ENCODE assay signal across 8 cellular contexts in genomic region chr20:23362392-23363256, GRCh38. TPM values are rescaled to one million over a fixed set of nuclear protein-coding genes. Genes with fewer than 3 reads are reported as not detected.
DNase-seq lines count a peak whose midpoint lies in the region; ATAC-seq and TF ChIP-seq lines count a peak whose summit lies in the region.

No MANE protein-coding gene starts in this region.

- TF ChIP-seq CTCF in activated CD8-positive, alpha-beta T cell treated with anti-CD3 and anti-CD28 coated beads for 36 hours (IDR thresholded peaks at IDR 0.05), result no peak
- TF ChIP-seq CTCF in fibroblast of the aortic adventitia (IDR thresholded peaks at IDR 0.05; ENCODE audit: insufficient read depth, low read length) (no peak), nephron progenitor cell (IDR thresholded peaks at IDR 0.05) (no peak)

- peaks cover 66% of the 10 kb centered on the region for H3K79me2 ChIP-seq in Karpas-422 (ENCODE audit: low read length)

- no peak overlapping the region for H2AFZ ChIP-seq in Karpas-422 (ENCODE audit: low read length)

- H3K9me2 ChIP-seq in Karpas-422 (replicated peaks; ENCODE audit: insufficient read depth, low read length), result no peaks in the 10 kb centered on the region

- H3K27ac ChIP-seq in Karpas-422 (ENCODE audit: low read length), result peak overlapping the region; percentile 78

- H3K27me3 ChIP-seq in Karpas-422 (ENCODE audit: low read length), result no peaks in the 10 kb centered on the region

- peak overlapping the region; percentile 88 for H3K4me3 ChIP-seq in Karpas-422 (ENCODE audit: low read length)
- H3K4me3 ChIP-seq in fibroblast of the aortic adventitia (ENCODE audit: low read depth, low read length), result peak overlapping the region; percentile 84

- peaks cover 56% of the 10 kb centered on the region for H3K4me1 Mint-ChIP-seq in activated CD8-positive, alpha-beta T cell treated with anti-CD3 and anti-CD28 coated beads for 36 hours (ENCODE audit: low read depth)
- peaks cover 58% of the 10 kb centered on the region for H3K4me1 Mint-ChIP-seq in nephron progenitor cell

- no peaks in the 10 kb centered on the region for H3K9me3 ChIP-seq in Karpas-422 (ENCODE audit: low read length)

- peaks cover 31% of the 10 kb centered on the region; the same call in 1 of the 2 replicates for H4K20me1 ChIP-seq in Karpas-422 (ENCODE audit: insufficient read depth, low read depth, low read length)

- peak overlapping the region; percentile 87 for H3K4me2 ChIP-seq in Karpas-422 (ENCODE audit: low read depth, low read length, poor library complexity, severe bottlenecking)

- H3K36me3 Mint-ChIP-seq in activated CD8-positive, alpha-beta T cell treated with anti-CD3 and anti-CD28 coated beads for 36 hours (ENCODE audit: low read depth), result peaks cover 24% of the 10 kb centered on the region
- peaks cover 26% of the 10 kb centered on the region for H3K36me3 Mint-ChIP-seq in nephron progenitor cell (ENCODE audit: low read depth)

- intact Hi-C loops in activated CD8-positive, alpha-beta T cell treated with anti-CD3 and anti-CD28 coated beads for 36 hours (cut with micrococcal nuclease), result loop anchor here (5.0 to 10.0 kb wide), 2 partner anchors 60 to 242 kb away; partner anchors contain the start of genes CST9 and NAPB

- POLR2A ChIA-PET in activated CD8-positive, alpha-beta T cell treated with anti-CD3 and anti-CD28 coated beads for 36 hours (lab: Charles Lee), result no interaction called here

- H3K27ac Mint-ChIP-seq in activated CD8-positive, alpha-beta T cell treated with anti-CD3 and anti-CD28 coated beads for 36 hours, result peak overlapping the region; percentile 92
- peak overlapping the region; percentile 15 for H3K27ac Mint-ChIP-seq in nephron progenitor cell

- H3K36me3 ChIP-seq in Karpas-422 (ENCODE audit: insufficient read depth, low read length), result peaks cover 22% of the 10 kb centered on the region

- peak; percentile 57 for DNase-seq in EH (ENCODE audit: low read depth)
- peak; percentile 76 for DNase-seq in Karpas-422
- peak; percentile 52 for DNase-seq in activated CD8-positive, alpha-beta T cell treated with anti-CD3 and anti-CD28 coated beads for 36 hours
- peak; percentile 13 for DNase-seq in fibroblast of the aortic adventitia (ENCODE audit: low read depth)
- DNase-seq in nephron progenitor cell, result no peak

- H3K27me3 Mint-ChIP-seq in activated CD8-positive, alpha-beta T cell treated with anti-CD3 and anti-CD28 coated beads for 36 hours, result no peaks in the 10 kb centered on the region
- H3K27me3 Mint-ChIP-seq in nephron progenitor cell (ENCODE audit: low read depth, poor library complexity), result no peaks in the 10 kb centered on the region

- CTCF ChIA-PET in activated CD8-positive, alpha-beta T cell treated with anti-CD3 and anti-CD28 coated beads for 36 hours (lab: Charles Lee), result no interaction called here

- H3K9ac ChIP-seq in Karpas-422 (ENCODE audit: low read length), result peak overlapping the region; percentile 80

- H3K4me3 Mint-ChIP-seq in activated CD8-positive, alpha-beta T cell treated with anti-CD3 and anti-CD28 coated beads for 36 hours, result peak overlapping the region; percentile 92
- H3K4me3 Mint-ChIP-seq in nephron progenitor cell, result peak overlapping the region; percentile 91

- H3K4me1 ChIP-seq in Karpas-422 (ENCODE audit: low read length), result peaks cover 61% of the 10 kb centered on the region

- ATAC-seq in GM21526 (IDR thresholded peaks at IDR 0.05; ENCODE audit: low FRiP score, unreplicated experiment) (peak; percentile 0), HG03378 (IDR thresholded peaks at IDR 0.05; ENCODE audit: unreplicated experiment) (no peak), HG03469 (IDR thresholded peaks at IDR 0.05; ENCODE audit: unreplicated experiment) (no peak)
- no peak for ATAC-seq in activated CD8-positive, alpha-beta T cell treated with anti-CD3 and anti-CD28 coated beads for 36 hours

- H3K9me3 Mint-ChIP-seq in activated CD8-positive, alpha-beta T cell treated with anti-CD3 and anti-CD28 coated beads for 36 hours, result no peaks in the 10 kb centered on the region
- no peaks in the 10 kb centered on the region for H3K9me3 Mint-ChIP-seq in nephron progenitor cell

RNA-seq across cellular contexts. Expression of gene GZF1, which starts 0.6 kb away (rescaled TPM):
- 13.9 and 41.4 TPM in 2 replicates for total RNA-seq in Karpas-422 (2014; rRNA removed; shearing (Covaris generic); ENCODE audit: low replicate concordance)
- 10 to 100 TPM; 11.8 to 13.7 TPM for total RNA-seq in activated CD8-positive, alpha-beta T cell treated with anti-CD3 and anti-CD28 coated beads for 36 hours
- 11.7 and 12.6 TPM in 2 replicates for total RNA-seq in fibroblast of the aortic adventitia (ENCODE audit: low replicate concordance)

RNA-seq across cellular contexts. Expression of gene NXT1, which starts 12.0 kb away (rescaled TPM):
- total RNA-seq in Karpas-422 (2014; rRNA removed; shearing (Covaris generic); ENCODE audit: low replicate concordance), result 36.9 and 51.1 TPM in 2 replicates
- total RNA-seq in activated CD8-positive, alpha-beta T cell treated with anti-CD3 and anti-CD28 coated beads for 36 hours, result 10 to 100 TPM; 35.8 to 37.8 TPM
- 11.4 and 30.8 TPM in 2 replicates for total RNA-seq in fibroblast of the aortic adventitia (ENCODE audit: low replicate concordance)

RNA-seq across cellular contexts. Expression of gene NAPB, which starts 58.7 kb away (rescaled TPM):
- 32.6 and 35.1 TPM in 2 replicates for total RNA-seq in Karpas-422 (2014; rRNA removed; shearing (Covaris generic); ENCODE audit: low replicate concordance)
- 10 to 100 TPM; 14.3 to 16.8 TPM for total RNA-seq in activated CD8-positive, alpha-beta T cell treated with anti-CD3 and anti-CD28 coated beads for 36 hours
- 7.4 and 13.6 TPM in 2 replicates for total RNA-seq in fibroblast of the aortic adventitia (ENCODE audit: low replicate concordance)
